8 cellular contexts compared by ENCODE assay signal in genomic region chr10:87436104-87436503, GRCh38.
DNase-seq lines count a peak whose midpoint lies in the region; ATAC-seq, FAIRE-seq and TF ChIP-seq lines count a peak whose summit lies in the region.
"Not testable (repeated sequence)": the region's sequence is repeated elsewhere in the genome, so short reads cannot be mapped to it uniquely, and the experiment has no call there.

No MANE protein-coding gene starts in this region.

- not testable (repeated sequence) for H4K20me1 ChIP-seq in hepatocyte (ENCODE audit: insufficient read depth, poor library complexity, severe bottlenecking)

- H3K9me3 ChIP-seq in A549; ascending aorta; hepatocyte (ENCODE audit: low read depth); psoas muscle: not testable (repeated sequence)

- not testable (repeated sequence) for H3K4me1 ChIP-seq in A549; ascending aorta; hepatocyte (ENCODE audit: insufficient read depth); psoas muscle

- not testable (repeated sequence) for H3K9me2 ChIP-seq in hepatocyte (replicated peaks; ENCODE audit: insufficient read depth)

- H3K79me2 ChIP-seq in hepatocyte: not testable (repeated sequence)

- peak; percentile 96 to 100 for ATAC-seq in A549
- peak; percentile 72 for ATAC-seq in GM19025 (IDR thresholded peaks at IDR 0.05; ENCODE audit: low read depth, unreplicated experiment)
- peak; percentile 85 for ATAC-seq in HG03280 (IDR thresholded peaks at IDR 0.05; ENCODE audit: unreplicated experiment)
- ATAC-seq in activated CD4-positive, CD25-positive, alpha-beta regulatory T cell treated with anti-CD3 and anti-CD28 coated beads, Interleukin-2, amount 50 U/mL, for 24 hours: peak; percentile 85 to 91
- peak; percentile 94 to 99 (median 98) for ATAC-seq in psoas muscle

- CTCF ChIA-PET in A549 (lab: Yijun Ruan, JAX): not testable (repeated sequence)

- intact Hi-C loops in ascending aorta (cut with DNase I); psoas muscle (cut with DNase I): not testable (repeated sequence)

- TF ChIP-seq CTCF in A549 (IDR thresholded peaks at IDR 0.05); psoas muscle (IDR thresholded peaks at IDR 0.05): not testable (repeated sequence)
- TF ChIP-seq CTCF in ascending aorta (IDR thresholded peaks at IDR 0.05) (peak in 2 of 3 experiments; percentile 11 to 36), hepatocyte (IDR thresholded peaks at IDR 0.05; ENCODE audit: poor library complexity) (peak; percentile 34)

- TF ChIP-seq RAD21 in A549 (conservative IDR thresholded peaks at IDR 0.05 in 1 of 2, IDR thresholded peaks at IDR 0.05 in 1 of 2): not testable (repeated sequence)

- DNase-seq in A549 (ENCODE audit: low read depth in 1 of 2, low spot score in 1 of 2); H54 (ENCODE audit: insufficient read length, low spot score); ascending aorta (ENCODE audit: low spot score in 2 of 2); hepatocyte (ENCODE audit: low spot score): not testable (repeated sequence)
- DNase-seq in psoas muscle: peak; percentile 34 to 44

- H3K27me3 ChIP-seq in ascending aorta; hepatocyte; psoas muscle (ENCODE audit: insufficient read depth in 3 of 3, low read length in 2 of 3): not testable (repeated sequence)

- not testable (repeated sequence) for FAIRE-seq in A549 (lab: Jason Lieb, UNC)
- FAIRE-seq in H54 (lab: Jason Lieb, UNC): peak; percentile 96

- H2AFZ ChIP-seq in hepatocyte: not testable (repeated sequence)

- not testable (repeated sequence) for TF ChIP-seq EP300 in A549 (IDR thresholded peaks at IDR 0.05)

- no CpG with 5 or more reads among the region's 14 CpGs for WGBS in A549 (ENCODE audit: missing lambda C conversion rate)
- 2% methylated on average over 12 of the region's 14 CpGs for WGBS in hepatocyte (ENCODE audit: low lambda C conversion rate, missing lambda C conversion rate)
- WGBS in psoas muscle, 3 donors: 2 to 4% (median 2%) methylated on average over 11 of the region's 14 CpGs

- POLR2A ChIA-PET in A549 (lab: Yijun Ruan, JAX): not testable (repeated sequence)

- not testable (repeated sequence) for H3K4me2 ChIP-seq in A549, hepatocyte

- H3K36me3 ChIP-seq in ascending aorta; hepatocyte (replicated peaks; ENCODE audit: insufficient read depth, low read depth); psoas muscle (ENCODE audit: insufficient read depth in 1 of 2, low read depth in 1 of 2): not testable (repeated sequence)

- not testable (repeated sequence) for TF ChIP-seq POLR2A in A549 (IDR thresholded peaks at IDR 0.05; ENCODE audit: low read length); H54 (IDR thresholded peaks at IDR 0.05; ENCODE audit: low read depth, low read length)

- not testable (repeated sequence) for H3K27ac ChIP-seq in A549, ascending aorta, hepatocyte, psoas muscle

- not testable (repeated sequence) for H3K4me3 ChIP-seq in A549, ascending aorta, hepatocyte, psoas muscle
